ENCODE assay signal across 2 cellular contexts in the genomic region with DNA sequence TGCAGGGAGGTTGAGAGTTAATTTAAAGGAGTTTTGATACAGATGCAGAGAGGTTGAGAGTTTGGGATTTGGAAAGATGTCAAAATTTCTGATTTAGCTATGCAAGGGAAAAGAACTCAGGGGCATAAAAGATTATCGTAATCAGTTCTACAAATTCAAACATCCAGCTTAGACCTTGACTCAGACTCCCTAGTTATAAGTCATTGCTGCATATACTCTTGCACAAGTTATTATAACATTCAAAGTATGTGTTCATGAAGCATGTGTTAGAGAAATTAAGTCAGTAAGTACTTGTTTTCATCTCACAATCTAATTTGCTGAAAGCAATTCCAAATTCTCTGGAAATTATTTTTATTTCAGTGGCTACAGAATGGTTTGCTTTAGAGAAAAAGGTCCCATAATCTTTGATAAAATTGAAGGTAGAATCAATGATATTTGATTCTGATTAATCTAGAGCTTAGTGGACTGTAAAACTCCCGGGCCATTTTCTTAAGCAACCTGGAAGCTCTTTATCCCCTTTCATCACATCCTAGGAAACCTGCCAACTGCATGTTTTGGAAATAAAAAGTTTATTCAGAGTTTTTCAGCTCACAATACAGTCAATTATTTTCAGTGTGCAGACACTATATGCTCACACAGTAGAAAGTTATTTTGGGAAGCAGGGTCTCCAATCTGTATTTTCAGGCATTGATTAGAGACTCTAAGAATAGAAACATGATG.
TF ChIP-seq lines count a peak whose summit lies in the region.

No MANE protein-coding gene starts in this region.

TF ChIP-seq in A549, 52 proteins besides CTCF, POLR2A, EP300 and RAD21:
- TF ChIP-seq ZFP36 (IDR thresholded peaks at IDR 0.05; ENCODE audit: borderline replicate concordance, partially characterized antibody) (no peak), CBX2 (IDR thresholded peaks at IDR 0.05; ENCODE audit: borderline replicate concordance, low read depth) (no peak), POLR2AphosphoS2 (conservative IDR thresholded peaks at IDR 0.05; ENCODE audit: low read length) (no peak), FOSL2 (IDR thresholded peaks at IDR 0.05) (no peak), FOSL2 (CRISPR knock-in tag; IDR thresholded peaks at IDR 0.05) (no peak), SMC3 (IDR thresholded peaks at IDR 0.05) (no peak)

TF ChIP-seq in IMR-90, 13 proteins besides CTCF, POLR2A, EP300 and RAD21:
- TF ChIP-seq CHD1 (IDR thresholded peaks at IDR 0.05; ENCODE audit: low read depth, low read length) (no peak), CEBPB (IDR thresholded peaks at IDR 0.05; ENCODE audit: low read depth, low read length) (no peak), SMC3 (IDR thresholded peaks at IDR 0.05; ENCODE audit: low read depth, low read length) (no peak), BHLHE40 (IDR thresholded peaks at IDR 0.05; ENCODE audit: low read depth, low read length) (no peak), MAZ (IDR thresholded peaks at IDR 0.05; ENCODE audit: borderline replicate concordance, low read depth, low read length) (no peak), NFE2L2 (IDR thresholded peaks at IDR 0.05; ENCODE audit: low read depth, low read length) (no peak), MAFK (IDR thresholded peaks at IDR 0.05; ENCODE audit: low read depth, low read length) (no peak), RCOR1 (IDR thresholded peaks at IDR 0.05; ENCODE audit: insufficient replicate concordance, low read length) (no peak), MXI1 (IDR thresholded peaks at IDR 0.05; ENCODE audit: borderline replicate concordance, low read depth, low read length) (no peak), FOS (IDR thresholded peaks at IDR 0.05; ENCODE audit: low read depth, low read length) (no peak), RFX5 (IDR thresholded peaks at IDR 0.05; ENCODE audit: low read depth, low read length) (no peak)
- TF ChIP-seq, protein P1, sequence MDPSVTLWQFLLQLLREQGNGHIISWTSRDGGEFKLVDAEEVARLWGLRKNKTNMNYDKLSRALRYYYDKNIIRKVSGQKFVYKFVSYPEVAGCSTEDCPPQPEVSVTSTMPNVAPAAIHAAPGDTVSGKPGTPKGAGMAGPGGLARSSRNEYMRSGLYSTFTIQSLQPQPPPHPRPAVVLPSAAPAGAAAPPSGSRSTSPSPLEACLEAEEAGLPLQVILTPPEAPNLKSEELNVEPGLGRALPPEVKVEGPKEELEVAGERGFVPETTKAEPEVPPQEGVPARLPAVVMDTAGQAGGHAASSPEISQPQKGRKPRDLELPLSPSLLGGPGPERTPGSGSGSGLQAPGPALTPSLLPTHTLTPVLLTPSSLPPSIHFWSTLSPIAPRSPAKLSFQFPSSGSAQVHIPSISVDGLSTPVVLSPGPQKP (IDR thresholded peaks at IDR 0.05; ENCODE audit: borderline replicate concordance, low read depth, low read length) = no peak
- TF ChIP-seq, protein P2, sequence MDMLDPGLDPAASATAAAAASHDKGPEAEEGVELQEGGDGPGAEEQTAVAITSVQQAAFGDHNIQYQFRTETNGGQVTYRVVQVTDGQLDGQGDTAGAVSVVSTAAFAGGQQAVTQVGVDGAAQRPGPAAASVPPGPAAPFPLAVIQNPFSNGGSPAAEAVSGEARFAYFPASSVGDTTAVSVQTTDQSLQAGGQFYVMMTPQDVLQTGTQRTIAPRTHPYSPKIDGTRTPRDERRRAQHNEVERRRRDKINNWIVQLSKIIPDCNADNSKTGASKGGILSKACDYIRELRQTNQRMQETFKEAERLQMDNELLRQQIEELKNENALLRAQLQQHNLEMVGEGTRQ (IDR thresholded peaks at IDR 0.05; ENCODE audit: low read depth, low read length) = no peak
